In the genomic region with DNA sequence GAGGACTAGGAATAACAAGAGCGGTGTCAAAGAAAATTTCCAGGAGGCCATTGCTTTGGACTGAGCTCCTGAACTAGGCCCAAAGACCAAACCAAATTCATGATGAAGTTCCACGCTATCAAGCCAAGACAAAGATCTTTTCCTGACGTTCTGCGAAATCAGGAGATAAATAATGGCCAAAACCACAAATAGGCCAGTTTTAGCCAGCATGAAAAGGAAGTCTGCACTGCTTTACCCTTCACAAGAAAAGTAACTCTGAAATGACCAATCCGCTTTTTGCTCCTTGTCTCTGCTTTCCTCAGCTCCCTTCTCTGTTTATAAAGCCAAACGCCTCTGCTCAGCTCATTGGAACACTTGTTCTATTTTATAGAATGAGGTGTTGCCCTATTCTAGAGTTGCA, we compare ENCODE assay signal across 2 cellular contexts.
TF ChIP-seq lines count a peak whose summit lies in the region.

No MANE protein-coding gene starts in this region.

TF ChIP-seq in HEK293, 187 proteins besides CTCF, POLR2A, EP300 and RAD21:
- TF ChIP-seq ZNF623 (tag by site-specific recombination; IDR thresholded peaks at IDR 0.05) (no peak), FEZF1 (tag by site-specific recombination; IDR thresholded peaks at IDR 0.05) (peak; percentile 56; the same call in 1 of the 2 replicates)

TF ChIP-seq in K562, 482 proteins besides CTCF, POLR2A, EP300 and RAD21:
- no peak for TF ChIP-seq ZFP1 (CRISPR knock-in tag; IDR thresholded peaks at IDR 0.05)
- 0 out of 2 replicates have a peak, but pooled peaks have one; percentile 19 for TF ChIP-seq CXXC5 (CRISPR knock-in tag; IDR thresholded peaks at IDR 0.05)
TF ChIP-seq in K562: peak in this region for 1.
